1 cellular context compared by ENCODE assay signal in the genomic region with DNA sequence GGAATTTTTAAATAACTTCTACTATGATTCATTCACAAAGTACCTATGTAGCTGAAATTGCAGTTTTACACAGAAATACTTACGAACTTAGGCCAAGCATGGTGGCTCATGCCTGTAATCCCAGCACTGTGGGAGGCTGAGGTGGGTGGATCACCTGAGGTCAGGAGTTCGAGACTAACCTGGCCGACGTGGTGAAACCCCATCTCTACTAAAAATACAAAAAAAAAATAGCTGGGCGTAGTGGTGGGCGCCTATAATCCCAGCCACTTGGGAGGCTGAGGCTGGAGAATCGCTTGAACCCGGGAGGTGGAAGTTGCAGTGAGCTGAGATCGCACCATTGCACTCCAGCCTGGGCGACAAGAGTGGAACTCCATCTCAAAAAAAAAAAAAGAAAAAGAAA. TPM values are rescaled to one million over a fixed set of nuclear protein-coding genes. Genes with fewer than 3 reads are reported as not detected.
"Had no signal": no experiment of that assay in that cellular context is flagged by ENCODE, and none has a peak within 500 bp of the region (broad histone marks: within the 10 kb centered on the region; RNA-seq: fewer than 3 reads in every experiment).

No MANE protein-coding gene starts in this region.

RNA-seq across cellular contexts. Expression of a gene that starts 48.5 kb away (rescaled TPM):
- total RNA-seq: neural crest cell had no signal
